Comparison of ENCODE assay signal across 1 cellular context in genomic region chr3:107224001-107224596, GRCh38.
TF ChIP-seq lines count a peak whose summit lies in the region.

No MANE protein-coding gene starts in this region.

TF ChIP-seq in SK-N-SH treated with all-trans-retinoic acid at 6 μM for 48 hours, 23 proteins besides CTCF, POLR2A, EP300 and RAD21 (continued from another document):
- no peak for TF ChIP-seq ZFP30 (CRISPR knock-in tag; IDR thresholded peaks at IDR 0.05)
- 0 out of 2 replicates have a peak, but pooled peaks have one; percentile 58 for TF ChIP-seq CSDC2 (CRISPR knock-in tag; IDR thresholded peaks at IDR 0.05)
- TF ChIP-seq ZFP3 (CRISPR knock-in tag; IDR thresholded peaks at IDR 0.05): peak; percentile 48; the same call in 1 of the 2 replicates
- peak; percentile 93 for TF ChIP-seq ISL1 (CRISPR knock-in tag; IDR thresholded peaks at IDR 0.05)
